ENCODE assay signal across 19 cellular contexts in genomic region chr7:66735154-66735553, GRCh38.
"Had no signal": no experiment of that assay in that cellular context is flagged by ENCODE, and none has a peak within 500 bp of the region (broad histone marks: within the 10 kb centered on the region; RNA-seq: fewer than 3 reads in every experiment).

No MANE protein-coding gene starts in this region.

- H3K4me3 Mint-ChIP-seq: activated naive CD4-positive, alpha-beta T cell treated with anti-CD3 and anti-CD28 coated beads, Interleukin-2, amount 50 U/mL, for 24 hours; central memory CD8-positive, alpha-beta T cell; stimulated activated naive CD8-positive, alpha-beta T cell treated with anti-CD3 and anti-CD28 coated beads, Interleukin-15, Interleukin-2, amounts not matched to agents 100 ng/mL and 50 ng/mL, for 24 hours; T-helper 2 cell treated with Interferon-gamma antibody and Interleukin-4, amounts not matched to agents 5 μg/mL and 100 μg/mL, for 36 hours; type B pancreatic cell had no signal

- FAIRE-seq: kidney had no signal

- DNase-seq: activated CD4-positive, alpha-beta T cell treated with anti-CD3 and anti-CD28 coated beads, Interleukin-2, amount 50 U/mL, for 1 hour; activated T-cell treated with anti-CD3 and anti-CD28 coated beads for 4 hours; cortex of kidney; effector CD4-positive, alpha-beta T cell; foreskin fibroblast; hippocampal formation; kidney; left ventricle myocardium superior; nucleus accumbens; posterior cingulate gyrus; stimulated activated CD4-positive, alpha-beta T cell treated with anti-CD3 and anti-CD28 coated beads, Interleukin-15, amount 100 ng/mL, for 24 hours; stimulated activated CD4-positive, alpha-beta T cell treated with anti-CD3 and anti-CD28 coated beads, Interleukin-4, amount 100 ng/mL, for 1 hour; SW 1271 had no signal

- ATAC-seq: activated CD4-positive, CD25-positive, alpha-beta regulatory T cell treated with anti-CD3 and anti-CD28 coated beads, Interleukin-2, amount 50 U/mL, for 24 hours; left ventricle myocardium superior had no signal

- H3K27ac Mint-ChIP-seq: activated naive CD4-positive, alpha-beta T cell treated with anti-CD3 and anti-CD28 coated beads, Interleukin-2, amount 50 U/mL, for 24 hours; stimulated activated naive CD8-positive, alpha-beta T cell treated with anti-CD3 and anti-CD28 coated beads, Interleukin-15, Interleukin-2, amounts not matched to agents 100 ng/mL and 50 ng/mL, for 24 hours; T-helper 2 cell treated with Interferon-gamma antibody and Interleukin-4, amounts not matched to agents 5 μg/mL and 100 μg/mL, for 36 hours had no signal

- H3K27me3 Mint-ChIP-seq: activated naive CD4-positive, alpha-beta T cell treated with anti-CD3 and anti-CD28 coated beads, Interleukin-2, amount 50 U/mL, for 24 hours; central memory CD8-positive, alpha-beta T cell; stimulated activated naive CD8-positive, alpha-beta T cell treated with anti-CD3 and anti-CD28 coated beads, Interleukin-15, Interleukin-2, amounts not matched to agents 100 ng/mL and 50 ng/mL, for 24 hours; type B pancreatic cell had no signal
